In genomic region chr16:15053904-15054303, GRCh38 we compare ENCODE assay signal across 13 cellular contexts. TPM values are rescaled to one million over a fixed set of nuclear protein-coding genes. Genes with fewer than 3 reads are reported as not detected.
A peak's percentile ranks its signal among the peaks of the same experiment; 100 is the strongest.
DNase-seq lines count a peak whose midpoint lies in the region; ATAC-seq and TF ChIP-seq lines count a peak whose summit lies in the region.
"Had no signal": no experiment of that assay in that cellular context is flagged by ENCODE, and none has a peak within 500 bp of the region (broad histone marks: within the 10 kb centered on the region; RNA-seq: fewer than 3 reads in every experiment).

No MANE protein-coding gene starts in this region.

- DNase-seq in activated CD4-positive, alpha-beta T cell treated with anti-CD3 and anti-CD28 coated beads for 36 hours = no peak
- DNase-seq in activated CD4-positive, alpha-beta T cell treated with anti-CD3 and anti-CD28 coated beads for 1 hour = no peak
- DNase-seq in Caco-2 (no peak), neural crest cell (ENCODE audit: low read depth, low spot score) (no peak), NCI-H446 treated with DMSO at 0.1 percent for 48 hours (lab: John Stamatoyannopoulos, UW) (no peak), NCI-H510A treated with DMSO at 0.1 percent for 48 hours (lab: John Stamatoyannopoulos, UW) (no peak), HCEC 1CT (no peak)
- DNase-seq: activated naive CD4-positive, alpha-beta T cell treated with anti-CD3 and anti-CD28 coated beads for 36 hours; head of caudate nucleus; KG1; NCI-H1694; NCI-H524 treated with DMSO at 0.1 percent for 48 hours had no signal

- H3K9me3 Mint-ChIP-seq in activated CD4-positive, alpha-beta T cell treated with anti-CD3 and anti-CD28 coated beads for 36 hours (ENCODE audit: low read depth) = no peaks in the 10 kb centered on the region
- H3K9me3 Mint-ChIP-seq in Caco-2 (ENCODE audit: unreplicated experiment) (no peaks in the 10 kb centered on the region), brain (peaks cover 0 to 8% (median 0%) of the 10 kb centered on the region in 5 experiments), neural crest cell (no peaks in the 10 kb centered on the region)
- H3K9me3 Mint-ChIP-seq: activated naive CD4-positive, alpha-beta T cell treated with anti-CD3 and anti-CD28 coated beads for 36 hours had no signal

- peaks cover 19% of the 10 kb centered on the region for H3K4me1 Mint-ChIP-seq in activated CD4-positive, alpha-beta T cell treated with anti-CD3 and anti-CD28 coated beads for 36 hours
- peaks cover 20% of the 10 kb centered on the region for H3K4me1 Mint-ChIP-seq in Caco-2 (ENCODE audit: low read depth, unreplicated experiment)
- H3K4me1 Mint-ChIP-seq in brain = peaks cover 16% of the 10 kb centered on the region
- peaks cover 17% of the 10 kb centered on the region for H3K4me1 Mint-ChIP-seq in neural crest cell

- H3K36me3 Mint-ChIP-seq in activated CD4-positive, alpha-beta T cell treated with anti-CD3 and anti-CD28 coated beads for 36 hours (ENCODE audit: low read depth) = peaks cover 2% of the 10 kb centered on the region
- H3K36me3 Mint-ChIP-seq in Caco-2 (ENCODE audit: insufficient read depth, unreplicated experiment) (peaks cover 12% of the 10 kb centered on the region), brain (no peaks in the 10 kb centered on the region), neural crest cell (ENCODE audit: low read depth) (no peaks in the 10 kb centered on the region)

- no peak for ATAC-seq in activated CD4-positive, alpha-beta T cell treated with anti-CD3 and anti-CD28 coated beads for 36 hours

- H3K4me3 Mint-ChIP-seq in activated CD4-positive, alpha-beta T cell treated with anti-CD3 and anti-CD28 coated beads for 36 hours = peak overlapping the region; percentile 82
- peak overlapping the region; percentile 66 for H3K4me3 Mint-ChIP-seq in Caco-2 (ENCODE audit: unreplicated experiment)
- H3K4me3 Mint-ChIP-seq in brain = peak overlapping the region; percentile 89 to 95 (median 93)
- peak overlapping the region; percentile 92 for H3K4me3 Mint-ChIP-seq in neural crest cell

- no peaks in the 10 kb centered on the region for H3K36me3 ChIP-seq in Caco-2 (ENCODE audit: control insufficient read depth, insufficient read depth, low read length)

- H3K4me3 ChIP-seq in Caco-2 (ENCODE audit: low read depth, low read length) = no peak overlapping the region

- H3K27ac Mint-ChIP-seq in activated CD4-positive, alpha-beta T cell treated with anti-CD3 and anti-CD28 coated beads for 36 hours = no peak overlapping the region
- H3K27ac Mint-ChIP-seq in Caco-2 (ENCODE audit: unreplicated experiment) = peak overlapping the region; percentile 15
- H3K27ac Mint-ChIP-seq in brain = peak overlapping the region in 1 of 5 experiments; percentile 23
- H3K27ac Mint-ChIP-seq in neural crest cell (ENCODE audit: unreplicated experiment) = peak overlapping the region; percentile 21
- H3K27ac Mint-ChIP-seq: activated naive CD4-positive, alpha-beta T cell treated with anti-CD3 and anti-CD28 coated beads for 36 hours had no signal

- no peaks in the 10 kb centered on the region for H3K27me3 Mint-ChIP-seq in activated CD4-positive, alpha-beta T cell treated with anti-CD3 and anti-CD28 coated beads for 36 hours
- no peaks in the 10 kb centered on the region for H3K27me3 Mint-ChIP-seq in Caco-2 (ENCODE audit: insufficient read depth, unreplicated experiment)
- no peaks in the 10 kb centered on the region for H3K27me3 Mint-ChIP-seq in brain
- H3K27me3 Mint-ChIP-seq in neural crest cell (ENCODE audit: low read depth) = no peaks in the 10 kb centered on the region

- CTCF ChIA-PET in activated CD4-positive, alpha-beta T cell treated with anti-CD3 and anti-CD28 coated beads for 36 hours (lab: Charles Lee) = interaction anchor here (0.6 kb wide), 1 partner anchor 42 kb away, joined by 3 read pairs; no protein-coding TSS in a partner anchor
- CTCF ChIA-PET in Caco-2 (lab: Charles Lee) = no interaction called here

- peaks cover 28% of the 10 kb centered on the region for H3K4me1 ChIP-seq in Caco-2

- intact Hi-C loops in activated CD4-positive, alpha-beta T cell treated with anti-CD3 and anti-CD28 coated beads for 36 hours (cut with DNase I, micrococcal nuclease) = loop anchor here in 1 of 2 experiments (2.0 to 10.0 kb wide), 4 partner anchors 41 to 591 kb away; partner anchors contain the start of genes BFAR, MARF1, PARN and RRN3
- intact Hi-C loops in Caco-2 (cut with micrococcal nuclease; ENCODE audit: unreplicated experiment) = no loop called here

- POLR2A ChIA-PET in activated CD4-positive, alpha-beta T cell treated with anti-CD3 and anti-CD28 coated beads for 36 hours (lab: Charles Lee) = no interaction called here
- POLR2A ChIA-PET in Caco-2 (lab: Charles Lee) = no interaction called here

- no TSS peak for BruUV-seq in Caco-2 (replicated peaks; lab: Mats Ljungman, UMichigan)

- TF ChIP-seq CTCF in Caco-2 (IDR thresholded peaks at IDR 0.05; ENCODE audit: insufficient read depth in 1 of 2, low read depth in 1 of 2, low read length in 1 of 2, severe bottlenecking in 1 of 2, unreplicated experiment in 1 of 2) = no peak
- TF ChIP-seq CTCF in brain (conservative IDR thresholded peaks at IDR 0.05) = no peak
- TF ChIP-seq CTCF in neural crest cell (conservative IDR thresholded peaks at IDR 0.05) = no peak

- no peaks in the 10 kb centered on the region for H3K27me3 ChIP-seq in Caco-2 (replicated peaks; ENCODE audit: control insufficient read depth, insufficient read depth, low read length)

- no peaks in the 10 kb centered on the region for H3K9me3 ChIP-seq in Caco-2

RNA-seq across cellular contexts. Expression of gene NTAN1, which starts 2.0 kb away (rescaled TPM):
- total RNA-seq in activated CD4-positive, alpha-beta T cell treated with anti-CD3 and anti-CD28 coated beads for 36 hours = 10 to 100 TPM; 42.2 to 52.7 TPM
- total RNA-seq in Caco-2 (2022) (17.7 and 20.9 TPM in 2 replicates), neural crest cell (32.0 and 34.4 TPM in 2 replicates)
- polyA plus RNA-seq in brain (ENCODE audit: insufficient read depth, low read depth, low replicate concordance) = 38.1 TPM

RNA-seq across cellular contexts. Expression of gene RRN3, which starts 40.2 kb away (rescaled TPM):
- total RNA-seq in activated CD4-positive, alpha-beta T cell treated with anti-CD3 and anti-CD28 coated beads for 36 hours = 10 to 100 TPM; 27.0 to 36.1 TPM
- total RNA-seq in Caco-2 (2022) (29.6 and 32.2 TPM in 2 replicates), neural crest cell (30.7 and 31.8 TPM in 2 replicates)
- polyA plus RNA-seq in brain (ENCODE audit: insufficient read depth, low read depth, low replicate concordance) = 27.6 TPM
